ENCODE assay signal across 11 cellular contexts in genomic region chr1:67748147-67748546, GRCh38.
DNase-seq lines count a peak whose midpoint lies in the region; ATAC-seq and TF ChIP-seq lines count a peak whose summit lies in the region.
"Had no signal": no experiment of that assay in that cellular context is flagged by ENCODE, and none has a peak within 500 bp of the region (broad histone marks: within the 10 kb centered on the region; RNA-seq: fewer than 3 reads in every experiment).

No MANE protein-coding gene starts in this region.

- ATAC-seq in Panc1 (no peak), foreskin keratinocyte (no peak), HG03139 (IDR thresholded peaks at IDR 0.05; ENCODE audit: unreplicated experiment) (no peak)

- TF ChIP-seq POLR2A in sigmoid colon (IDR thresholded peaks at IDR 0.05): no peak

- no peak overlapping the region for H3K4me3 ChIP-seq in BLaER1
- H3K4me3 ChIP-seq in Panc1 (ENCODE audit: low read depth in 2 of 2, low read length in 2 of 2): no peak overlapping the region
- peak overlapping the region in 1 of 4 donors; percentile 2 for H3K4me3 ChIP-seq in sigmoid colon
- no peak overlapping the region for H3K4me3 ChIP-seq in endodermal cell (ENCODE audit: low read length)

- H3K9me3 Mint-ChIP-seq in endodermal cell: no peaks in the 10 kb centered on the region
- H3K9me3 Mint-ChIP-seq: CD4-positive, alpha-beta T cell had no signal

- H3K9me3 ChIP-seq in BLaER1: no peaks in the 10 kb centered on the region
- H3K9me3 ChIP-seq in Panc1 (ENCODE audit: control insufficient read depth, insufficient read depth, low read depth, low read length): no peaks in the 10 kb centered on the region
- no peaks in the 10 kb centered on the region for H3K9me3 ChIP-seq in sigmoid colon
- H3K9me3 ChIP-seq in endodermal cell (ENCODE audit: control insufficient read depth, low read length): no peaks in the 10 kb centered on the region

- no peak for TF ChIP-seq EP300 in sigmoid colon (IDR thresholded peaks at IDR 0.05)

- H3K4me1 ChIP-seq in BLaER1 (peaks cover 28% of the 10 kb centered on the region), Panc1 (ENCODE audit: control insufficient read depth, insufficient read depth, low read length) (peaks cover 52% of the 10 kb centered on the region), foreskin keratinocyte (peaks cover 51% of the 10 kb centered on the region), sigmoid colon (peaks cover 0 to 62% (median 40%) of the 10 kb centered on the region in 4 donors), endodermal cell (ENCODE audit: control insufficient read depth, insufficient read depth, low read length) (peaks cover 26% of the 10 kb centered on the region)

- H3K36me3 ChIP-seq in BLaER1 (no peaks in the 10 kb centered on the region), Panc1 (ENCODE audit: control insufficient read depth, insufficient read depth, low read length) (no peaks in the 10 kb centered on the region), sigmoid colon (no peaks in the 10 kb centered on the region), endodermal cell (ENCODE audit: control insufficient read depth, insufficient read depth, low read length) (no peaks in the 10 kb centered on the region)

- peaks cover 51% of the 10 kb centered on the region for H3K4me1 Mint-ChIP-seq in endodermal cell

- H3K27ac ChIP-seq in BLaER1 (no peak overlapping the region), Panc1 (ENCODE audit: low read length) (peak overlapping the region; percentile 88), foreskin keratinocyte (peak overlapping the region; percentile 92), sigmoid colon (peak overlapping the region; percentile 67 to 87 (median 82)), endodermal cell (ENCODE audit: low read depth, low read length) (no peak overlapping the region)

- POLR2A ChIA-PET in Panc1 (lab: Charles Lee): no interaction called here

- H3K27me3 Mint-ChIP-seq in endodermal cell (ENCODE audit: insufficient read depth): peaks cover 4% of the 10 kb centered on the region

- intact Hi-C loops in Panc1 (cut with micrococcal nuclease; ENCODE audit: unreplicated experiment): loop anchor here (5.0 kb wide), 2 partner anchors 61 to 211 kb away; partner anchors contain the start of gene GADD45A
- intact Hi-C loops in sigmoid colon (cut with DNase I): loop anchor here (5.0 kb wide), 1 partner anchor 61 kb away; the partner anchor contains the start of gene GADD45A

- H3K27me3 ChIP-seq in BLaER1 (no peaks in the 10 kb centered on the region), Panc1 (ENCODE audit: control insufficient read depth, insufficient read depth, low read length) (no peaks in the 10 kb centered on the region), foreskin keratinocyte (no peaks in the 10 kb centered on the region), sigmoid colon (no peaks in the 10 kb centered on the region), endodermal cell (ENCODE audit: control insufficient read depth, insufficient read depth, low read length, poor library complexity, severe bottlenecking) (peaks cover 14% of the 10 kb centered on the region)

- peak overlapping the region; percentile 33; the same call in 1 of the 2 replicates for H3K4me2 ChIP-seq in BLaER1

- DNase-seq in Panc1 (ENCODE audit: low read depth, low spot score) (no peak), foreskin keratinocyte (no peak), sigmoid colon (no peak), NCI-H146 treated with DMSO at 0.1 percent for 48 hours (lab: John Stamatoyannopoulos, UW; ENCODE audit: unreplicated experiment) (no peak), NCI-H2196 (lab: John Stamatoyannopoulos, UW; ENCODE audit: unreplicated experiment) (no peak), endodermal cell (no peak)
- DNase-seq: CD4-positive, alpha-beta T cell; KBM-7; NCI-H446 had no signal

- no peaks in the 10 kb centered on the region for H3K36me3 Mint-ChIP-seq in endodermal cell (ENCODE audit: low read depth)

- no TSS peak for BruUV-seq in Panc1 (replicated peaks; lab: Mats Ljungman, UMichigan)

- no peak overlapping the region for H3K4me3 Mint-ChIP-seq in endodermal cell
- H3K4me3 Mint-ChIP-seq: CD4-positive, alpha-beta T cell had no signal

- CTCF ChIA-PET in Panc1 (lab: Charles Lee): no interaction called here

- H4K20me1 ChIP-seq in BLaER1: no peaks in the 10 kb centered on the region

- H3K9ac ChIP-seq in BLaER1 (no peak overlapping the region), endodermal cell (ENCODE audit: extremely low read depth, low read length, poor library complexity, severe bottlenecking) (no peak overlapping the region)

- WGBS in sigmoid colon, 2 donors: 17 to 50% methylated on average over 2 of the region's 2 CpGs
- 76 to 80% methylated on average over 1 to 2 of the region's 2 CpGs for WGBS in endodermal cell (ENCODE audit: insufficient coverage in 1 of 2, insufficient read length in 1 of 2), 2 experiments

- H3K27ac Mint-ChIP-seq in endodermal cell: no peak overlapping the region
- H3K27ac Mint-ChIP-seq: CD4-positive, alpha-beta T cell had no signal

- in situ Hi-C loops in Panc1 (cut with HindIII; ENCODE audit: low pct_unique_long_range_greater_than_20kb, low sequenced_read_pairs): no loop called here

- TF ChIP-seq CTCF in Panc1 (IDR thresholded peaks at IDR 0.05) (no peak), foreskin keratinocyte (conservative IDR thresholded peaks at IDR 0.05) (no peak), sigmoid colon (IDR thresholded peaks at IDR 0.05) (no peak), endodermal cell (conservative IDR thresholded peaks at IDR 0.05) (no peak)

Comparison
In these comparisons a context has a peak if more than half of its experiments do, and no peak if none do; other contexts are left out.
1. H3K27ac ChIP-seq: peak in Panc1 (single experiment), foreskin keratinocyte (single experiment) and sigmoid colon (4 of 4); none in BLaER1 (single experiment) and endodermal cell (single experiment).